In genomic region chr3:194205675-194206133, GRCh38 we compare ENCODE assay signal across 1 cellular context.
TF ChIP-seq lines count a peak whose summit lies in the region.

No MANE protein-coding gene starts in this region.

TF ChIP-seq in K562, 482 proteins besides CTCF, POLR2A, EP300 and RAD21 (continued from another document and continues in another):
- no peak for TF ChIP-seq CHD7 (IDR thresholded peaks at IDR 0.05; ENCODE audit: low read depth, low read length)
- no peak for TF ChIP-seq TRIM28 (IDR thresholded peaks at IDR 0.05)
- no peak for TF ChIP-seq MED1 (CRISPR knock-in tag; IDR thresholded peaks at IDR 0.05; ENCODE audit: borderline replicate concordance)
- TF ChIP-seq HMGN3 (IDR thresholded peaks at IDR 0.05; ENCODE audit: borderline replicate concordance, extremely low read depth, insufficient read length, low read depth, low read length), result no peak
- no peak for TF ChIP-seq HIVEP1 (CRISPR knock-in tag; IDR thresholded peaks at IDR 0.05)
- TF ChIP-seq ZFP91 (CRISPR knock-in tag; IDR thresholded peaks at IDR 0.05), result no peak
- TF ChIP-seq ZNF12 (CRISPR knock-in tag; IDR thresholded peaks at IDR 0.05), result no peak
- TF ChIP-seq ZNF318 (IDR thresholded peaks at IDR 0.05; ENCODE audit: borderline replicate concordance in 1 of 2, low read depth in 1 of 2), result no peak
- TF ChIP-seq RHOXF2B (CRISPR knock-in tag; conservative IDR thresholded peaks at IDR 0.05), result no peak
- TF ChIP-seq KLF1 (tag; IDR thresholded peaks at IDR 0.05), result no peak
- TF ChIP-seq PTRF (tag; IDR thresholded peaks at IDR 0.05), result 0 out of 2 replicates have a peak, but pooled peaks have one; percentile 10
- TF ChIP-seq HNRNPK (IDR thresholded peaks at IDR 0.05; ENCODE audit: low read depth, low read length, poor library complexity, severe bottlenecking), result no peak
- TF ChIP-seq MCM7 (IDR thresholded peaks at IDR 0.05), result no peak
- peak; percentile 63; the same call in 1 of the 2 replicates for TF ChIP-seq TAF7 (tag; IDR thresholded peaks at IDR 0.05)
- no peak for TF ChIP-seq ETS2 (tag; IDR thresholded peaks at IDR 0.05; ENCODE audit: borderline replicate concordance, poor library complexity, severe bottlenecking)
- TF ChIP-seq ZBTB11 (CRISPR knock-in tag; IDR thresholded peaks at IDR 0.05), result peak in 2 of 3 experiments; percentile 92 to 99; a peak in 4 of 6 replicates
- no peak for TF ChIP-seq NCOR1 (IDR thresholded peaks at IDR 0.05)
- TF ChIP-seq STAT5A (IDR thresholded peaks at IDR 0.05; ENCODE audit: borderline replicate concordance, low read length), result no peak
- TF ChIP-seq ZNF609 (CRISPR knock-in tag; IDR thresholded peaks at IDR 0.05; ENCODE audit: borderline replicate concordance), result no peak
